In genomic region chr2:101001713-101002561, GRCh38 we compare ENCODE assay signal across 8 cellular contexts. TPM values are rescaled to one million over a fixed set of nuclear protein-coding genes. Genes with fewer than 3 reads are reported as not detected.
DNase-seq lines count a peak whose midpoint lies in the region; ATAC-seq lines count a peak whose summit lies in the region.

TSS of gene RPL31 (plus strand) at chr2:101002289. CDS start at chr2:101002702, 413 bp downstream.

- peaks cover 54% of the 10 kb centered on the region for H3K36me3 Mint-ChIP-seq in dendritic cell treated with granulocyte-macrophage colony-stimulating factor and Interleukin-4, amounts not matched to agents 40 ng/mL and 50 ng/mL, for 4 days (ENCODE audit: low read depth)

- H3K4me3 Mint-ChIP-seq in dendritic cell treated with granulocyte-macrophage colony-stimulating factor and Interleukin-4, amounts not matched to agents 40 ng/mL and 50 ng/mL, for 4 days: peak within 1 kb of the TSS; percentile 97

- ATAC-seq in GM19372 (IDR thresholded peaks at IDR 0.05; ENCODE audit: low read depth, unreplicated experiment) (peak; percentile 96), HG03558 (IDR thresholded peaks at IDR 0.05; ENCODE audit: extremely low read depth, unreplicated experiment) (peak; percentile 80), left lobe of liver (peak; percentile 90)

- intact Hi-C loops in dendritic cell treated with granulocyte-macrophage colony-stimulating factor and Interleukin-4, amounts not matched to agents 40 ng/mL and 50 ng/mL, for 4 days (cut with micrococcal nuclease): loop anchor here (2.0 kb wide), 1 partner anchor 439 kb away; the partner anchor contains the start of gene PDCL3

- peaks cover 45% of the 10 kb centered on the region for H3K4me1 Mint-ChIP-seq in dendritic cell treated with granulocyte-macrophage colony-stimulating factor and Interleukin-4, amounts not matched to agents 40 ng/mL and 50 ng/mL, for 4 days (ENCODE audit: low read depth)

- peaks cover 5% of the 10 kb centered on the region for H3K27me3 Mint-ChIP-seq in dendritic cell treated with granulocyte-macrophage colony-stimulating factor and Interleukin-4, amounts not matched to agents 40 ng/mL and 50 ng/mL, for 4 days

- DNase-seq in C1 segment of cervical spinal cord (lab: John Stamatoyannopoulos, UW) (peak; percentile 52 to 98 (median 94)), NCI-H748 treated with DMSO at 0.1 percent for 48 hours (lab: John Stamatoyannopoulos, UW) (peak; percentile 88), left lobe of liver (ENCODE audit: low spot score) (peak; percentile 97)
- peak; percentile 88 to 96 for DNase-seq in activated CD4-positive, alpha-beta T cell treated with anti-CD3 and anti-CD28 coated beads, Interleukin-2, amount 50 U/mL, for 24 hours (ENCODE audit: low read depth in 1 of 2, low spot score in 1 of 2)
- peak; percentile 97 for DNase-seq in stimulated activated CD4-positive, alpha-beta T cell treated with anti-CD3 and anti-CD28 coated beads, Interleukin-2, amount 100 ng/mL, for 4 hours (ENCODE audit: low read depth)

- H3K9me3 Mint-ChIP-seq in dendritic cell treated with granulocyte-macrophage colony-stimulating factor and Interleukin-4, amounts not matched to agents 40 ng/mL and 50 ng/mL, for 4 days: no peaks in the 10 kb centered on the region

- H3K27ac Mint-ChIP-seq in dendritic cell treated with granulocyte-macrophage colony-stimulating factor and Interleukin-4, amounts not matched to agents 40 ng/mL and 50 ng/mL, for 4 days: peak within 1 kb of the TSS; percentile 92

RNA-seq across cellular contexts. Expression of gene RPL31, which starts in this region (rescaled TPM):
- 410 TPM for total RNA-seq in left lobe of liver

Comparison
In these comparisons a context has a peak if more than half of its experiments do, and no peak if none do; other contexts are left out.
1. Peak in every context shown above with its lines: DNase-seq and ATAC-seq.